ENCODE assay signal across 8 cellular contexts in genomic region chr1:205775015-205775716, GRCh38. TPM values are rescaled to one million over a fixed set of nuclear protein-coding genes. Genes with fewer than 3 reads are reported as not detected.
DNase-seq lines count a peak whose midpoint lies in the region; ATAC-seq and TF ChIP-seq lines count a peak whose summit lies in the region.

A gene with protein sequence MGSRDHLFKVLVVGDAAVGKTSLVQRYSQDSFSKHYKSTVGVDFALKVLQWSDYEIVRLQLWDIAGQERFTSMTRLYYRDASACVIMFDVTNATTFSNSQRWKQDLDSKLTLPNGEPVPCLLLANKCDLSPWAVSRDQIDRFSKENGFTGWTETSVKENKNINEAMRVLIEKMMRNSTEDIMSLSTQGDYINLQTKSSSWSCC (minus strand): TSS chr1:205775482. CDS start chr1:205774956, 526 bp downstream.

- peak within 1 kb of the TSS; percentile 90 to 94 for H3K4me3 Mint-ChIP-seq in stimulated activated naive CD8-positive, alpha-beta T cell treated with anti-CD3 and anti-CD28 coated beads, Interleukin-15, amount 100 ng/mL, for 72 hours

- no peak within 1 kb of the TSS for H3K27ac ChIP-seq in neural cell (ENCODE audit: low read length)

- peak within 1 kb of the TSS; percentile 96 to 97 for H3K27ac Mint-ChIP-seq in stimulated activated naive CD8-positive, alpha-beta T cell treated with anti-CD3 and anti-CD28 coated beads, Interleukin-15, amount 100 ng/mL, for 72 hours

- H3K4me3 ChIP-seq in fibroblast of villous mesenchyme (ENCODE audit: low read depth, low read length) (peak within 1 kb of the TSS; percentile 85), neural cell (ENCODE audit: low read length) (peak within 1 kb of the TSS; percentile 80)

- H3K9me3 ChIP-seq in neural cell (ENCODE audit: low read length), result no peaks in the 10 kb centered on the region

- H2AFZ ChIP-seq in neural cell (ENCODE audit: low read depth, low read length), result peak within 1 kb of the TSS; percentile 61

- H3K9ac ChIP-seq in neural cell (ENCODE audit: low read length), result peak within 1 kb of the TSS; percentile 49

- no peak for TF ChIP-seq RAD21 in neural cell (conservative IDR thresholded peaks at IDR 0.05)

- H3F3A ChIP-seq in neural cell (ENCODE audit: insufficient read depth, low read length, poor library complexity, severe bottlenecking), result no peaks in the 10 kb centered on the region

- no peaks in the 10 kb centered on the region for H3K27me3 Mint-ChIP-seq in stimulated activated naive CD8-positive, alpha-beta T cell treated with anti-CD3 and anti-CD28 coated beads, Interleukin-15, amount 100 ng/mL, for 72 hours

- no peaks in the 10 kb centered on the region for H3K9me3 Mint-ChIP-seq in stimulated activated naive CD8-positive, alpha-beta T cell treated with anti-CD3 and anti-CD28 coated beads, Interleukin-15, amount 100 ng/mL, for 72 hours

- no peak for TF ChIP-seq EP300 in neural cell (conservative IDR thresholded peaks at IDR 0.05; ENCODE audit: poor library complexity, severe bottlenecking)

- no peaks in the 10 kb centered on the region for H3K79me2 ChIP-seq in neural cell (replicated peaks; ENCODE audit: insufficient read depth, low read length)

- no peaks in the 10 kb centered on the region for H3K36me3 ChIP-seq in neural cell (ENCODE audit: insufficient read depth, low read length)

- DNase-seq in EH (ENCODE audit: low read depth) (peak; percentile 82), H4 (ENCODE audit: low spot score) (peak; percentile 68), LoVo (ENCODE audit: low spot score) (peak; percentile 80), SIG-M5 (lab: John Stamatoyannopoulos, UW) (peak; percentile 65), fibroblast of villous mesenchyme (ENCODE audit: low read depth) (peak; percentile 79)
- DNase-seq in activated effector memory CD4-positive, alpha-beta T cell treated with Interleukin-2 at 50 U/mL for 16 hours, result peak; percentile 81
- DNase-seq in stimulated activated naive CD8-positive, alpha-beta T cell treated with anti-CD3 and anti-CD28 coated beads, Interleukin-15, amount 100 ng/mL, for 72 hours, result peak; percentile 83 to 94

- ATAC-seq in stimulated activated naive CD8-positive, alpha-beta T cell treated with anti-CD3 and anti-CD28 coated beads, Interleukin-15, amount 100 ng/mL, for 72 hours, result peak; percentile 81

- H3K27me3 ChIP-seq in neural cell (ENCODE audit: insufficient read depth, low read depth, low read length), result peaks cover 34% of the 10 kb centered on the region

- no peaks in the 10 kb centered on the region for H3K9me2 ChIP-seq in neural cell (ENCODE audit: insufficient read depth, low read length)

- peaks cover 48% of the 10 kb centered on the region for H3K4me1 Mint-ChIP-seq in stimulated activated naive CD8-positive, alpha-beta T cell treated with anti-CD3 and anti-CD28 coated beads, Interleukin-15, amount 100 ng/mL, for 72 hours

- peak within 1 kb of the TSS; percentile 63 for H3K4me2 ChIP-seq in neural cell (ENCODE audit: low read length)

- no peaks in the 10 kb centered on the region for H4K20me1 ChIP-seq in neural cell (ENCODE audit: insufficient read depth)

- no peak for TF ChIP-seq CTCF in fibroblast of villous mesenchyme (IDR thresholded peaks at IDR 0.05; ENCODE audit: insufficient read depth, low read depth, low read length)
- no peak for TF ChIP-seq CTCF in neural cell (IDR thresholded peaks at IDR 0.05; ENCODE audit: poor library complexity, severe bottlenecking)

TF ChIP-seq in neural cell, 6 proteins besides CTCF, POLR2A, EP300 and RAD21:
- TF ChIP-seq EZH2 (IDR thresholded peaks at IDR 0.05; ENCODE audit: borderline replicate concordance, insufficient read depth, low read length, poor library complexity, severe bottlenecking) (no peak), MXI1 (conservative IDR thresholded peaks at IDR 0.05; ENCODE audit: poor library complexity, severe bottlenecking) (peak; percentile 45), TAF1 (IDR thresholded peaks at IDR 0.05; ENCODE audit: low read depth) (no peak), SMC3 (conservative IDR thresholded peaks at IDR 0.05; ENCODE audit: poor library complexity) (no peak), REST (IDR thresholded peaks at IDR 0.05; ENCODE audit: borderline replicate concordance) (no peak)

RNA-seq across cellular contexts. Expression of the gene that starts here (rescaled TPM):
- total RNA-seq in H4 (2014; rRNA removed; shearing (Covaris generic)), result 15.5 and 15.8 TPM in 2 replicates
- 22.2 and 43.2 TPM in 2 replicates for total RNA-seq in fibroblast of villous mesenchyme
- 0.18 and 0.40 TPM in 2 replicates for polyA plus RNA-seq in neural cell
- 0.46 TPM in 1 of 2 replicates, not detected in the other for polyA minus RNA-seq in neural cell
